ENCODE assay signal across 8 cellular contexts in genomic region chr7:80883188-80884025, GRCh38. TPM values are rescaled to one million over a fixed set of nuclear protein-coding genes. Genes with fewer than 3 reads are reported as not detected.
DNase-seq lines count a peak whose midpoint lies in the region; ATAC-seq, FAIRE-seq and TF ChIP-seq lines count a peak whose summit lies in the region.

No MANE protein-coding gene starts in this region.

- peak; percentile 12 for DNase-seq in H54 (ENCODE audit: insufficient read length, low spot score)
- DNase-seq in SW480 (ENCODE audit: low spot score): peak; percentile 33
- DNase-seq in heart right ventricle: no peak
- no peak for DNase-seq in DMS53 treated with DMSO at 0.1 percent for 48 hours (lab: John Stamatoyannopoulos, UW; ENCODE audit: unreplicated experiment)
- no peak for DNase-seq in NCI-H446 treated with DMSO at 0.1 percent for 48 hours (lab: John Stamatoyannopoulos, UW)

- intact Hi-C loops in heart right ventricle (cut with DNase I): no loop called here

- H3K9me3 ChIP-seq in heart right ventricle (no peaks in the 10 kb centered on the region), skeletal muscle tissue (ENCODE audit: control insufficient read depth in 3 of 3, low read length in 3 of 3) (no peaks in the 10 kb centered on the region)

- H3K4me1 ChIP-seq in heart right ventricle (peaks cover 0 to 38% (median 12%) of the 10 kb centered on the region in 9 donors), skeletal muscle tissue (ENCODE audit: control insufficient read depth in 3 of 3, insufficient read depth in 3 of 3, low read length in 3 of 3) (peaks cover 0 to 10% (median 4%) of the 10 kb centered on the region in 3 donors)

- FAIRE-seq in H54 (lab: Jason Lieb, UNC): peak; percentile 99

- TF ChIP-seq POLR2A in H54 (IDR thresholded peaks at IDR 0.05; ENCODE audit: low read depth, low read length): no peak

- ATAC-seq in heart right ventricle: peak; percentile 50 to 95 (median 80)
- ATAC-seq in GM18907 (IDR thresholded peaks at IDR 0.05; ENCODE audit: unreplicated experiment): no peak
- no peak for ATAC-seq in GM18502 (IDR thresholded peaks at IDR 0.05; ENCODE audit: poor library complexity, unreplicated experiment)

- H3K9ac ChIP-seq in skeletal muscle tissue (ENCODE audit: low read depth in 1 of 3, low read length in 3 of 3): no peak overlapping the region

- H3K4me3 ChIP-seq in heart right ventricle: no peak overlapping the region
- no peak overlapping the region for H3K4me3 ChIP-seq in skeletal muscle tissue (ENCODE audit: low read length in 3 of 3)

- H3K36me3 ChIP-seq in heart right ventricle: peaks cover 0 to 4% (median 0%) of the 10 kb centered on the region in 9 donors
- peaks cover 0 to 5% (median 2%) of the 10 kb centered on the region in 3 donors for H3K36me3 ChIP-seq in skeletal muscle tissue (ENCODE audit: control insufficient read depth in 3 of 3, insufficient read depth in 3 of 3, low read length in 3 of 3)

- H3K27me3 ChIP-seq in heart right ventricle (no peaks in the 10 kb centered on the region), skeletal muscle tissue (ENCODE audit: control insufficient read depth in 3 of 3, insufficient read depth in 3 of 3, low read length in 3 of 3) (no peaks in the 10 kb centered on the region)

- H3K27ac ChIP-seq in heart right ventricle (peak overlapping the region in 9 of 10 donors; percentile 30 to 65 (median 56)), skeletal muscle tissue (ENCODE audit: low read depth, low read length) (peak overlapping the region; percentile 71)

- no peak for TF ChIP-seq CTCF in heart right ventricle (IDR thresholded peaks at IDR 0.05)

- WGBS in heart right ventricle, 2 donors: 49 to 71% methylated on average over 2 of the region's 2 CpGs

RNA-seq across cellular contexts. Expression of gene SEMA3C, which starts 35.4 kb away (rescaled TPM):
- total RNA-seq in heart right ventricle (10 to 100 TPM; 41.4 to 83.2 (median 63.0) TPM), skeletal muscle tissue (266 TPM)
- 10 to 100 TPM; 14.5 to 16.1 TPM for polyA plus RNA-seq in heart right ventricle

Comparison
In these comparisons a context has a peak if more than half of its experiments do, and no peak if none do; other contexts are left out.
1. DNase-seq: peak in H54 (single experiment) and SW480 (single experiment); none in heart right ventricle (0 of 2), DMS53 treated with DMSO at 0.1 percent for 48 hours (single experiment) and NCI-H446 treated with DMSO at 0.1 percent for 48 hours (single experiment).
2. ATAC-seq: peak in heart right ventricle (8 of 8); none in GM18907 (single experiment) and GM18502 (single experiment).